Comparison of ENCODE assay signal across 8 cellular contexts in genomic region chr5:122704247-122705036, GRCh38.
DNase-seq lines count a peak whose midpoint lies in the region; ATAC-seq and TF ChIP-seq lines count a peak whose summit lies in the region.

No MANE protein-coding gene starts in this region.

- H3K4me3 ChIP-seq in coronary artery (no peak overlapping the region), mesenchymal stem cell (ENCODE audit: insufficient read depth in 1 of 2, low read depth in 1 of 2, low read length in 2 of 2) (no peak overlapping the region)

- H3K79me1 ChIP-seq in mesenchymal stem cell (replicated peaks; ENCODE audit: low read length, poor library complexity, severe bottlenecking) = no peaks in the 10 kb centered on the region

- H3K27me3 ChIP-seq in mesenchymal stem cell (ENCODE audit: control insufficient read depth in 1 of 2, insufficient read depth in 1 of 2, low read length in 2 of 2) = no peaks in the 10 kb centered on the region

- H2BK15ac ChIP-seq in mesenchymal stem cell (ENCODE audit: low read depth, poor library complexity, severe bottlenecking) = no peak overlapping the region

- H3K4me1 ChIP-seq in mesenchymal stem cell (ENCODE audit: control insufficient read depth, insufficient read depth, low read depth, low read length) = no peaks in the 10 kb centered on the region

- H2BK5ac ChIP-seq in mesenchymal stem cell (ENCODE audit: low read depth, low read length, poor library complexity, severe bottlenecking) = no peak overlapping the region

- TF ChIP-seq CTCF in coronary artery (IDR thresholded peaks at IDR 0.05) = peak; percentile 27

- DNase-seq in NCI-H510A treated with DMSO at 0.1 percent for 48 hours (lab: John Stamatoyannopoulos, UW) (peak; percentile 21), NCI-H510A (lab: John Stamatoyannopoulos, UW) (no peak), NCI-H82 (lab: John Stamatoyannopoulos, UW) (peak; percentile 66), coronary artery (ENCODE audit: low spot score) (no peak), mesenchymal stem cell (peak; percentile 53), islet precursor cell (no peak)
- no peak for DNase-seq in activated naive CD4-positive, alpha-beta T cell treated with Interleukin-2 at 50 U/mL for 16 hours

- no peaks in the 10 kb centered on the region for H3K9me3 ChIP-seq in mesenchymal stem cell (ENCODE audit: control insufficient read depth, low read length)

- no peak overlapping the region for H3K18ac ChIP-seq in mesenchymal stem cell (ENCODE audit: low read depth in 1 of 2, low read length in 2 of 2)

- H3K36me3 ChIP-seq in mesenchymal stem cell (ENCODE audit: control insufficient read depth in 1 of 2, insufficient read depth in 2 of 2, low read depth in 1 of 2, low read length in 2 of 2) = no peaks in the 10 kb centered on the region

- H3K23ac ChIP-seq in mesenchymal stem cell (ENCODE audit: low read length in 2 of 2) = no peak overlapping the region

- no peak overlapping the region for H3K4ac ChIP-seq in mesenchymal stem cell (ENCODE audit: low read depth in 1 of 2, low read length in 2 of 2)

- H3K14ac ChIP-seq in mesenchymal stem cell (ENCODE audit: low read length in 2 of 2) = no peak overlapping the region

- H3K27ac ChIP-seq in coronary artery (no peak overlapping the region), mesenchymal stem cell (ENCODE audit: low read length, poor library complexity, severe bottlenecking) (no peak overlapping the region)

- no peak overlapping the region for H2AK5ac ChIP-seq in mesenchymal stem cell (ENCODE audit: low read length, severe bottlenecking)

- H2BK12ac ChIP-seq in mesenchymal stem cell (ENCODE audit: low read length in 2 of 2) = no peak overlapping the region

- no peak for ATAC-seq in HG03460 (IDR thresholded peaks at IDR 0.05; ENCODE audit: unreplicated experiment)

- H2BK120ac ChIP-seq in mesenchymal stem cell (ENCODE audit: low read depth, low read length) = no peak overlapping the region

- 100% methylated on average over 3 of the region's 4 CpGs for WGBS in mesenchymal stem cell

- no peak overlapping the region for H2AFZ ChIP-seq in mesenchymal stem cell (ENCODE audit: low read depth, low read length)

- H3K4me2 ChIP-seq in mesenchymal stem cell (ENCODE audit: low read length, poor library complexity, severe bottlenecking) = no peak overlapping the region

- no peak overlapping the region for H4K91ac ChIP-seq in mesenchymal stem cell (ENCODE audit: low read length)

- H4K8ac ChIP-seq in mesenchymal stem cell (ENCODE audit: low read length) = no peak overlapping the region

- H3K9ac ChIP-seq in mesenchymal stem cell (ENCODE audit: low read length) = no peak overlapping the region

Comparison
In these comparisons a context has a peak if more than half of its experiments do, and no peak if none do; other contexts are left out.
1. DNase-seq: peak in NCI-H510A treated with DMSO at 0.1 percent for 48 hours (single experiment), NCI-H82 (single experiment) and mesenchymal stem cell (single experiment); none in NCI-H510A (single experiment), coronary artery (single experiment), islet precursor cell (single experiment) and activated naive CD4-positive, alpha-beta T cell treated with Interleukin-2 at 50 U/mL for 16 hours (single experiment).